ENCODE assay signal across 25 cellular contexts in genomic region chr12:14846878-14847580, GRCh38. TPM values are rescaled to one million over a fixed set of nuclear protein-coding genes. Genes with fewer than 3 reads are reported as not detected.
DNase-seq lines count a peak whose midpoint lies in the region; ATAC-seq, FAIRE-seq and TF ChIP-seq lines count a peak whose summit lies in the region.
"Had no signal": no experiment of that assay in that cellular context is flagged by ENCODE, and none has a peak within 500 bp of the region (broad histone marks: within the 10 kb centered on the region; RNA-seq: fewer than 3 reads in every experiment).

No MANE protein-coding gene starts in this region.

- TF ChIP-seq POLR2A in HepG2 (IDR thresholded peaks at IDR 0.05; ENCODE audit: insufficient read depth in 1 of 2, low read depth in 2 of 2, low read length in 2 of 2) = no peak

- H3K4me3 ChIP-seq in HepG2 (replicated peaks in 1 of 3; ENCODE audit: insufficient read depth in 1 of 3, low read depth in 2 of 3, low read length in 3 of 3) (no peak overlapping the region), subcutaneous abdominal adipose tissue (ENCODE audit: low read depth in 1 of 5, low read length in 5 of 5) (no peak overlapping the region)
- H3K4me3 ChIP-seq: smooth muscle cell had no signal

- H3K9ac ChIP-seq in HepG2 (ENCODE audit: insufficient read depth, low read depth, low read length) = no peak overlapping the region
- H3K9ac ChIP-seq in subcutaneous abdominal adipose tissue (ENCODE audit: low read length in 5 of 5) = no peak overlapping the region

- intact Hi-C loops in HepG2 (cut with micrococcal nuclease; ENCODE audit: unreplicated experiment) = loop anchor here (5.0 kb wide), 1 partner anchor 90 kb away; the partner anchor contains the start of gene ERP27

- FAIRE-seq in HepG2 (lab: Jason Lieb, UNC) = no peak
- FAIRE-seq: colon, G401.6 had no signal

- CTCF ChIA-PET in HepG2 (lab: Yijun Ruan, JAX; ENCODE audit: low intra/inter-chr PET ratio, low total read pairs) = no interaction called here

- H3K4me2 ChIP-seq in HepG2 (ENCODE audit: low read depth, low read length) = no peak overlapping the region
- H3K4me2 ChIP-seq: smooth muscle cell had no signal

- 9% methylated on average over 4 of the region's 4 CpGs for WGBS in HepG2 (ENCODE audit: low lambda C conversion rate)

- peak; percentile 64 for DNase-seq in M059J (ENCODE audit: low read depth)
- DNase-seq in astrocyte of the hippocampus (ENCODE audit: low read depth, low spot score) = peak; percentile 75
- peak; percentile 23 for DNase-seq in HepG2 (ENCODE audit: low spot score)
- no peak for DNase-seq in NCI-H2029 treated with DMSO at 0.1 percent for 48 hours (lab: John Stamatoyannopoulos, UW)
- DNase-seq in SKM-1 (lab: John Stamatoyannopoulos, UW; ENCODE audit: unreplicated experiment) = no peak
- DNase-seq: CD4-positive, CD25-positive, alpha-beta regulatory T cell; H9; immature natural killer cell; NCI-H2081 treated with DMSO at 0.1 percent for 48 hours; NK-92 treated with Interleukin-12 subunit alpha and Interleukin-12 subunit beta, amount 100 ng/mL, for 24 hours; stimulated activated CD4-positive, alpha-beta T cell treated with anti-CD3 and anti-CD28 coated beads, Interleukin-4, amount 100 ng/mL, for 1 hour; stimulated activated naive CD8-positive, alpha-beta T cell treated with anti-CD3 and anti-CD28 coated beads, Interleukin-15, Interleukin-2, amounts not matched to agents 100 U/mL and 50 U/mL, for 24 hours had no signal

- no TSS peak for BruUV-seq in HepG2 (replicated peaks; lab: Mats Ljungman, UMichigan)

- no peaks in the 10 kb centered on the region for H3K9me3 ChIP-seq in HepG2 (ENCODE audit: low read length)
- H3K9me3 ChIP-seq in subcutaneous abdominal adipose tissue (ENCODE audit: control insufficient read depth in 5 of 5, low read length in 5 of 5) = no peaks in the 10 kb centered on the region

- H2AFZ ChIP-seq in HepG2 (ENCODE audit: low read length) = no peak overlapping the region

- TF ChIP-seq RAD21 in HepG2 (CRISPR knock-in tag; IDR thresholded peaks at IDR 0.05) = no peak

- no peak for TF ChIP-seq CTCF in HepG2 (CRISPR knock-in tag; IDR thresholded peaks at IDR 0.05)

- no peak overlapping the region for H3K27ac ChIP-seq in HepG2 (ENCODE audit: extremely low read length, insufficient read depth, low read length)
- H3K27ac ChIP-seq in subcutaneous abdominal adipose tissue (ENCODE audit: low read depth, low read length) = peak overlapping the region; percentile 44

- H4K20me1 ChIP-seq in HepG2 (ENCODE audit: insufficient read depth, low read length) = no peaks in the 10 kb centered on the region

- POLR2A ChIA-PET in HepG2 (lab: Yijun Ruan, JAX) = interaction anchor here (1.7 kb wide), 1 partner anchor 77 kb away, joined by 3 read pairs; no protein-coding TSS in a partner anchor

- ATAC-seq in HepG2 = no peak
- no peak for ATAC-seq in HG03469 (IDR thresholded peaks at IDR 0.05; ENCODE audit: unreplicated experiment)
- no peak for ATAC-seq in GM19328 (IDR thresholded peaks at IDR 0.05; ENCODE audit: unreplicated experiment)
- ATAC-seq: activated T-helper 17 cell treated with anti-CD3 and anti-CD28 coated beads, Interleukin-2, amount 50 U/mL, for 72 hours; WTC11 had no signal

- H3K27me3 ChIP-seq in HepG2 (ENCODE audit: control insufficient read depth in 1 of 2, insufficient read depth in 2 of 2, low read length in 2 of 2) (no peaks in the 10 kb centered on the region; a peak in 1 of 5 replicates), subcutaneous abdominal adipose tissue (ENCODE audit: control insufficient read depth in 5 of 5, insufficient read depth in 4 of 5, low read length in 5 of 5) (no peaks in the 10 kb centered on the region)

- H3K4me1 ChIP-seq in HepG2 (ENCODE audit: insufficient read depth, low read length) = peaks cover 38% of the 10 kb centered on the region
- peaks cover 4 to 40% (median 30%) of the 10 kb centered on the region in 5 donors for H3K4me1 ChIP-seq in subcutaneous abdominal adipose tissue (ENCODE audit: control insufficient read depth in 5 of 5, insufficient read depth in 5 of 5, low read length in 5 of 5)

- no peaks in the 10 kb centered on the region for H3K79me2 ChIP-seq in HepG2 (ENCODE audit: insufficient read depth, low read length)

- TF ChIP-seq EP300 in HepG2 (IDR thresholded peaks at IDR 0.05; ENCODE audit: low read depth in 2 of 2, low read length in 2 of 2) (no peak), HepG2 (CRISPR knock-in tag; IDR thresholded peaks at IDR 0.05; ENCODE audit: borderline replicate concordance) (no peak)

- in situ Hi-C loops in HepG2 (cut with HindIII; ENCODE audit: extremely low pct_ligation_motif_present, low pct_unique_long_range_greater_than_20kb) = no loop called here

- H3K36me3 ChIP-seq in HepG2 (replicated peaks in 1 of 2; ENCODE audit: control insufficient read depth in 1 of 2, insufficient read depth in 2 of 2, low read length in 2 of 2) = no peaks in the 10 kb centered on the region
- no peaks in the 10 kb centered on the region for H3K36me3 ChIP-seq in subcutaneous abdominal adipose tissue (ENCODE audit: control insufficient read depth in 5 of 5, insufficient read depth in 5 of 5, low read length in 5 of 5)

RNA-seq across cellular contexts. Expression of gene ART4, which starts 3.7 kb away (rescaled TPM):
- not detected in 2 replicates for total RNA-seq in M059J (2014; rRNA removed; shearing (Covaris generic))
- total RNA-seq in HepG2 (2016; rRNA removed; fragmentation: Illumina TruSeq; extraction: Trizol) = 12.0 and 20.3 TPM in 2 replicates
- 2.1 and 3.7 TPM in 2 replicates for total RNA-seq in HepG2 (2016; cell fraction: cytosol; rRNA removed; fragmentation: Illumina TruSeq; extraction: Trizol; ENCODE audit: low read depth)
- total RNA-seq in HepG2 (2016; cell fraction: insoluble cytoplasmic fraction; rRNA removed; fragmentation: Illumina TruSeq; extraction: Trizol) = 14.3 and 18.9 TPM in 2 replicates
- 6.7 and 6.9 TPM in 2 replicates for total RNA-seq in HepG2 (2016; cell fraction: membrane; rRNA removed; fragmentation: Illumina TruSeq; extraction: Trizol)
- total RNA-seq in HepG2 (2016; cell fraction: nucleus; rRNA removed; fragmentation: Illumina TruSeq; extraction: Trizol) = 20.5 and 23.4 TPM in 2 replicates
- polyA plus RNA-seq in HepG2 (2011; rRNA removed) = 15.9 and 17.6 TPM in 2 replicates
- 14.2 and 16.4 TPM in 2 replicates for polyA plus RNA-seq in HepG2 (2011; cell fraction: cytosol; rRNA removed)
- 8.0 and 8.2 TPM in 2 replicates for polyA plus RNA-seq in HepG2 (2011; cell fraction: nucleus; rRNA removed)
- 5.3 and 10.8 TPM in 2 replicates for polyA plus RNA-seq in HepG2 (2012)
- 0.87 and 1.2 TPM in 2 replicates for polyA plus RNA-seq in HepG2 (2016; cell fraction: cytosol; fragmentation: Illumina TruSeq; extraction: Trizol; ENCODE audit: low read depth)
- 8.3 and 8.9 TPM in 2 replicates for polyA plus RNA-seq in HepG2 (2016; cell fraction: insoluble cytoplasmic fraction; fragmentation: Illumina TruSeq; extraction: Trizol; ENCODE audit: low read depth)
- polyA plus RNA-seq in HepG2 (2016; cell fraction: membrane; fragmentation: Illumina TruSeq; extraction: Trizol; ENCODE audit: low read depth) = 2.2 and 2.3 TPM in 2 replicates
- polyA plus RNA-seq in HepG2 (2016; cell fraction: nucleus; fragmentation: Illumina TruSeq; extraction: Trizol; ENCODE audit: insufficient read depth, low read depth) = 13.4 and 17.8 TPM in 2 replicates
- polyA minus RNA-seq in HepG2 (2011; rRNA and poly(A)+ RNA removed; ENCODE audit: low replicate concordance) = 29.3 TPM in 1 of 2 replicates, not detected in the other
- polyA minus RNA-seq in HepG2 (2011; cell fraction: cytosol; rRNA and poly(A)+ RNA removed) = 9.1 and 10.9 TPM in 2 replicates
- 35.9 and 36.7 TPM in 2 replicates for polyA minus RNA-seq in HepG2 (2011; cell fraction: nucleus; rRNA and poly(A)+ RNA removed)
- total RNA-seq: activated naive CD4-positive, alpha-beta T cell treated with anti-CD3 and anti-CD28 coated beads, Interleukin-2, amount 50 U/mL, for 72 hours; activated T-helper 17 cell treated with anti-CD3 and anti-CD28 coated beads, Interleukin-2, amount 50 U/mL, for 72 hours; CD4-positive, CD25-positive, alpha-beta regulatory T cell; H9; NCI-H460; RPMI7951; WTC11 had no signal
- polyA plus RNA-seq: CD4-positive, CD25-positive, alpha-beta regulatory T cell; IgD-negative memory B cell; immature natural killer cell had no signal

RNA-seq across cellular contexts. Expression of gene SMCO3, which starts 33.0 kb away (rescaled TPM):
- total RNA-seq in M059J (2014; rRNA removed; shearing (Covaris generic)) = not detected in 2 replicates
- total RNA-seq in HepG2 (2016; rRNA removed; fragmentation: Illumina TruSeq; extraction: Trizol) = 0.11 and 0.42 TPM in 2 replicates
- not detected in 2 replicates for total RNA-seq in HepG2 (2016; cell fraction: cytosol; rRNA removed; fragmentation: Illumina TruSeq; extraction: Trizol; ENCODE audit: low read depth)
- total RNA-seq in HepG2 (2016; cell fraction: insoluble cytoplasmic fraction; rRNA removed; fragmentation: Illumina TruSeq; extraction: Trizol) = 0.25 and 0.30 TPM in 2 replicates
- total RNA-seq in HepG2 (2016; cell fraction: membrane; rRNA removed; fragmentation: Illumina TruSeq; extraction: Trizol) = 0.09 TPM in 1 of 2 replicates, not detected in the other
- total RNA-seq in HepG2 (2016; cell fraction: nucleus; rRNA removed; fragmentation: Illumina TruSeq; extraction: Trizol) = 0.65 and 0.78 TPM in 2 replicates
- 0.14 and 0.29 TPM in 2 replicates for polyA plus RNA-seq in HepG2 (2011; rRNA removed)
- 0.07 and 0.18 TPM in 2 replicates for polyA plus RNA-seq in HepG2 (2011; cell fraction: cytosol; rRNA removed)
- polyA plus RNA-seq in HepG2 (2011; cell fraction: nucleus; rRNA removed) = 0.10 and 0.26 TPM in 2 replicates
- 0.31 and 0.62 TPM in 2 replicates for polyA plus RNA-seq in HepG2 (2012)
- 0.05 TPM in 1 of 2 replicates, not detected in the other for polyA plus RNA-seq in HepG2 (2016; cell fraction: cytosol; fragmentation: Illumina TruSeq; extraction: Trizol; ENCODE audit: low read depth)
- 0.11 and 0.22 TPM in 2 replicates for polyA plus RNA-seq in HepG2 (2016; cell fraction: insoluble cytoplasmic fraction; fragmentation: Illumina TruSeq; extraction: Trizol; ENCODE audit: low read depth)
- polyA plus RNA-seq in HepG2 (2016; cell fraction: membrane; fragmentation: Illumina TruSeq; extraction: Trizol; ENCODE audit: low read depth) = not detected in 2 replicates
- 0.64 and 0.79 TPM in 2 replicates for polyA plus RNA-seq in HepG2 (2016; cell fraction: nucleus; fragmentation: Illumina TruSeq; extraction: Trizol; ENCODE audit: insufficient read depth, low read depth)
- not detected in 2 replicates for polyA minus RNA-seq in HepG2 (2011; rRNA and poly(A)+ RNA removed; ENCODE audit: low replicate concordance)
- 0.30 TPM in 1 of 2 replicates, not detected in the other for polyA minus RNA-seq in HepG2 (2011; cell fraction: cytosol; rRNA and poly(A)+ RNA removed)
- 1.6 and 2.1 TPM in 2 replicates for polyA minus RNA-seq in HepG2 (2011; cell fraction: nucleus; rRNA and poly(A)+ RNA removed)
- total RNA-seq: activated naive CD4-positive, alpha-beta T cell treated with anti-CD3 and anti-CD28 coated beads, Interleukin-2, amount 50 U/mL, for 72 hours; activated T-helper 17 cell treated with anti-CD3 and anti-CD28 coated beads, Interleukin-2, amount 50 U/mL, for 72 hours; CD4-positive, CD25-positive, alpha-beta regulatory T cell; H9; NCI-H460; RPMI7951; ureter; WTC11 had no signal
- polyA plus RNA-seq: IgD-negative memory B cell had no signal

RNA-seq across cellular contexts. Expression of gene MGP, which starts 38.6 kb away (rescaled TPM):
- total RNA-seq in M059J (2014; rRNA removed; shearing (Covaris generic)) = 12.6 and 15.5 TPM in 2 replicates
- total RNA-seq in HepG2 (2016; rRNA removed; fragmentation: Illumina TruSeq; extraction: Trizol) = not detected in 2 replicates
- not detected in 2 replicates for total RNA-seq in HepG2 (2016; cell fraction: cytosol; rRNA removed; fragmentation: Illumina TruSeq; extraction: Trizol; ENCODE audit: low read depth)
- not detected in 2 replicates for total RNA-seq in HepG2 (2016; cell fraction: insoluble cytoplasmic fraction; rRNA removed; fragmentation: Illumina TruSeq; extraction: Trizol)
- total RNA-seq in HepG2 (2016; cell fraction: membrane; rRNA removed; fragmentation: Illumina TruSeq; extraction: Trizol) = not detected in 2 replicates
- total RNA-seq in HepG2 (2016; cell fraction: nucleus; rRNA removed; fragmentation: Illumina TruSeq; extraction: Trizol) = not detected in 2 replicates
- polyA plus RNA-seq in HepG2 (2011; rRNA removed) = not detected in 2 replicates
- polyA plus RNA-seq in HepG2 (2011; cell fraction: cytosol; rRNA removed) = not detected in 2 replicates
- polyA plus RNA-seq in HepG2 (2011; cell fraction: nucleus; rRNA removed) = not detected in 2 replicates
- polyA plus RNA-seq in HepG2 (2012) = not detected in 2 replicates
- not detected in 2 replicates for polyA plus RNA-seq in HepG2 (2016; cell fraction: cytosol; fragmentation: Illumina TruSeq; extraction: Trizol; ENCODE audit: low read depth)
- polyA plus RNA-seq in HepG2 (2016; cell fraction: insoluble cytoplasmic fraction; fragmentation: Illumina TruSeq; extraction: Trizol; ENCODE audit: low read depth) = not detected in 2 replicates
- polyA plus RNA-seq in HepG2 (2016; cell fraction: membrane; fragmentation: Illumina TruSeq; extraction: Trizol; ENCODE audit: low read depth) = not detected in 2 replicates
- polyA plus RNA-seq in HepG2 (2016; cell fraction: nucleus; fragmentation: Illumina TruSeq; extraction: Trizol; ENCODE audit: insufficient read depth, low read depth) = not detected in 2 replicates
- polyA minus RNA-seq in HepG2 (2011; rRNA and poly(A)+ RNA removed; ENCODE audit: low replicate concordance) = not detected in 2 replicates
- not detected in 2 replicates for polyA minus RNA-seq in HepG2 (2011; cell fraction: cytosol; rRNA and poly(A)+ RNA removed)
- not detected in 2 replicates for polyA minus RNA-seq in HepG2 (2011; cell fraction: nucleus; rRNA and poly(A)+ RNA removed)
- total RNA-seq: H9, NCI-H460 had no signal
- polyA plus RNA-seq: IgD-negative memory B cell had no signal

RNA-seq across cellular contexts. Expression of gene C12orf60, which starts 43.6 kb away (rescaled TPM):
- total RNA-seq in M059J (2014; rRNA removed; shearing (Covaris generic)) = 0.69 and 2.0 TPM in 2 replicates
- 1.4 and 2.3 TPM in 2 replicates for total RNA-seq in HepG2 (2016; rRNA removed; fragmentation: Illumina TruSeq; extraction: Trizol)
- 0.20 and 0.35 TPM in 2 replicates for total RNA-seq in HepG2 (2016; cell fraction: cytosol; rRNA removed; fragmentation: Illumina TruSeq; extraction: Trizol; ENCODE audit: low read depth)
- total RNA-seq in HepG2 (2016; cell fraction: insoluble cytoplasmic fraction; rRNA removed; fragmentation: Illumina TruSeq; extraction: Trizol) = 1.1 and 1.5 TPM in 2 replicates
- total RNA-seq in HepG2 (2016; cell fraction: membrane; rRNA removed; fragmentation: Illumina TruSeq; extraction: Trizol) = 0.96 and 1.1 TPM in 2 replicates
- total RNA-seq in HepG2 (2016; cell fraction: nucleus; rRNA removed; fragmentation: Illumina TruSeq; extraction: Trizol) = 1.1 and 1.5 TPM in 2 replicates
- 0.55 and 0.69 TPM in 2 replicates for polyA plus RNA-seq in HepG2 (2011; rRNA removed)
- polyA plus RNA-seq in HepG2 (2011; cell fraction: cytosol; rRNA removed) = 0.48 and 0.67 TPM in 2 replicates
- polyA plus RNA-seq in HepG2 (2011; cell fraction: nucleus; rRNA removed) = 0.16 and 0.23 TPM in 2 replicates
- polyA plus RNA-seq in HepG2 (2012) = 1.2 and 1.5 TPM in 2 replicates
- 0.35 and 0.53 TPM in 2 replicates for polyA plus RNA-seq in HepG2 (2016; cell fraction: cytosol; fragmentation: Illumina TruSeq; extraction: Trizol; ENCODE audit: low read depth)
- polyA plus RNA-seq in HepG2 (2016; cell fraction: insoluble cytoplasmic fraction; fragmentation: Illumina TruSeq; extraction: Trizol; ENCODE audit: low read depth) = 1.7 and 2.0 TPM in 2 replicates
- 0.50 and 0.56 TPM in 2 replicates for polyA plus RNA-seq in HepG2 (2016; cell fraction: membrane; fragmentation: Illumina TruSeq; extraction: Trizol; ENCODE audit: low read depth)
- polyA plus RNA-seq in HepG2 (2016; cell fraction: nucleus; fragmentation: Illumina TruSeq; extraction: Trizol; ENCODE audit: insufficient read depth, low read depth) = 1.4 and 1.8 TPM in 2 replicates
- polyA minus RNA-seq in HepG2 (2011; rRNA and poly(A)+ RNA removed; ENCODE audit: low replicate concordance) = 0.33 and 0.72 TPM in 2 replicates
- 0.49 and 0.53 TPM in 2 replicates for polyA minus RNA-seq in HepG2 (2011; cell fraction: cytosol; rRNA and poly(A)+ RNA removed)
- 0.37 and 0.52 TPM in 2 replicates for polyA minus RNA-seq in HepG2 (2011; cell fraction: nucleus; rRNA and poly(A)+ RNA removed)

RNA-seq across cellular contexts. Expression of gene WBP11, which starts 43.8 kb away (rescaled TPM):
- total RNA-seq in M059J (2014; rRNA removed; shearing (Covaris generic)) = 22.1 and 27.4 TPM in 2 replicates
- 31.0 and 44.4 TPM in 2 replicates for total RNA-seq in HepG2 (2016; rRNA removed; fragmentation: Illumina TruSeq; extraction: Trizol)
- 6.5 and 7.2 TPM in 2 replicates for total RNA-seq in HepG2 (2016; cell fraction: cytosol; rRNA removed; fragmentation: Illumina TruSeq; extraction: Trizol; ENCODE audit: low read depth)
- total RNA-seq in HepG2 (2016; cell fraction: insoluble cytoplasmic fraction; rRNA removed; fragmentation: Illumina TruSeq; extraction: Trizol) = 30.6 and 36.1 TPM in 2 replicates
- total RNA-seq in HepG2 (2016; cell fraction: membrane; rRNA removed; fragmentation: Illumina TruSeq; extraction: Trizol) = 24.9 and 28.2 TPM in 2 replicates
- total RNA-seq in HepG2 (2016; cell fraction: nucleus; rRNA removed; fragmentation: Illumina TruSeq; extraction: Trizol) = 27.7 and 30.7 TPM in 2 replicates
- 6.6 and 7.6 TPM in 2 replicates for polyA plus RNA-seq in HepG2 (2011; rRNA removed)
- polyA plus RNA-seq in HepG2 (2011; cell fraction: cytosol; rRNA removed) = 3.2 and 3.3 TPM in 2 replicates
- polyA plus RNA-seq in HepG2 (2011; cell fraction: nucleus; rRNA removed) = 5.2 and 5.6 TPM in 2 replicates
- 17.5 and 40.2 TPM in 2 replicates for polyA plus RNA-seq in HepG2 (2012)
- polyA plus RNA-seq in HepG2 (2016; cell fraction: cytosol; fragmentation: Illumina TruSeq; extraction: Trizol; ENCODE audit: low read depth) = 10.8 and 13.6 TPM in 2 replicates
- polyA plus RNA-seq in HepG2 (2016; cell fraction: insoluble cytoplasmic fraction; fragmentation: Illumina TruSeq; extraction: Trizol; ENCODE audit: low read depth) = 52.7 and 58.9 TPM in 2 replicates
- polyA plus RNA-seq in HepG2 (2016; cell fraction: membrane; fragmentation: Illumina TruSeq; extraction: Trizol; ENCODE audit: low read depth) = 25.3 and 27.1 TPM in 2 replicates
- polyA plus RNA-seq in HepG2 (2016; cell fraction: nucleus; fragmentation: Illumina TruSeq; extraction: Trizol; ENCODE audit: insufficient read depth, low read depth) = 39.7 and 45.9 TPM in 2 replicates
- 4.2 and 9.5 TPM in 2 replicates for polyA minus RNA-seq in HepG2 (2011; rRNA and poly(A)+ RNA removed; ENCODE audit: low replicate concordance)
- polyA minus RNA-seq in HepG2 (2011; cell fraction: cytosol; rRNA and poly(A)+ RNA removed) = 9.1 and 10.0 TPM in 2 replicates
- polyA minus RNA-seq in HepG2 (2011; cell fraction: nucleus; rRNA and poly(A)+ RNA removed) = 26.1 and 28.3 TPM in 2 replicates

Comparison
In these comparisons a context has a peak if more than half of its experiments do, and no peak if none do; other contexts are left out.
1. DNase-seq: peak in M059J (single experiment), astrocyte of the hippocampus (single experiment) and HepG2 (single experiment); none in NCI-H2029 treated with DMSO at 0.1 percent for 48 hours (single experiment) and SKM-1 (single experiment).
2. RNA of gene MGP, which starts 38.6 kb away (total RNA-seq): 12.6 to 15.5 TPM in M059J; not detected in HepG2; every median in the first group is over 10 times any median in the second.